1 cellular context compared by ENCODE assay signal in the genomic region with DNA sequence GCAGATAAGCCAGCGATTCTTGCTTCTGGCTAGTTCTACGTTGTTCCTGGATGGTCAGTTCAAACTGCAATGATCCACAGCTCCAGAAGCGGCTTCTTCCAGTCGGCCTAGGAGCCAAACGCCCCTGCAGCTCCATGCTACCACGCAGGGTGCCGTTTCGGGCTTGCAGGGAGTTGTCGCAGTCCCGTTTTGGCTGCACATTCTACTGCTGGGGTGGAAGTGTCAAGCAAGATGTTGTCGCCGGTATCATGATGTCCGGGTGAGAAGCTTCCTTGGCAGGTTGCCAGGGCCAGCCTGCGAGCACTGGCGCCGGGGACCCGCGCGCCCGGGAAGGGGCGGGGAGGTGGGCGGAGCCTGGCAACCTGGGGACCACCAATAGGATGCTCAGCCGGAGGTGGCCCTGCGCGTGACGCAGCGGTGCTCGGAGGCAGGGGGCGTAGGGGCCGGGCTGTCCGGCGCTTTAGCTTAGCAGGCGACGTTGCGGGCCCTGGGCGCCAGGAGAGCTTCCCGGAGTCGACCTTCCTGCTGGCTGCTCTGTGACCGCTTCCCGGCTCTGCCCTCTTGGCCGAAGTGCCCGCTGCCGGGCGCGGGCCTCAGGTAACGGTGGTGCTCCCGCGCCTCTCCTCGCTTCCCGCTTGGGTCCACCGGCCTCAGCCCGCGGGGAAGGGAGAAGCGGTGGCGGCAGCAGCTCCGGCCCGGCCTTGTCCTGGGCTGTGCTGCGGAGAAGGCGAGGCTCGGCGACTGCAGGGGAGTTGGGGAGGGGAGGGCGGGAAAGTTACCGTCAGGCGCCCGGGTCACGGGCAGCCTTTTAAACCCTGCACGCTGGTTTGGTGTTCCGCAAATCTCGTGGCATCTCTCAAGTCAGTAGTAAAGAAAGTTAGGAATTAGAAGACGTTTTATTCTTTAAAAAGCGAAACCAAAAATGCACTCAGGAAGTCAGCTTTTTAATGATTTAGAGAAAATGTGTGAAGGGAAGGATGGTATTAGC.
TF ChIP-seq lines count a peak whose summit lies in the region.

Gene SOAT1 (plus strand): TSS at position 458 of the 988 bp plus-strand sequence. CDS start 8,888 bp downstream, outside the sequence.

TF ChIP-seq in WTC11, 78 proteins besides CTCF, POLR2A, EP300 and RAD21 (continued from another document and continues in another):
- TF ChIP-seq, protein P1, sequence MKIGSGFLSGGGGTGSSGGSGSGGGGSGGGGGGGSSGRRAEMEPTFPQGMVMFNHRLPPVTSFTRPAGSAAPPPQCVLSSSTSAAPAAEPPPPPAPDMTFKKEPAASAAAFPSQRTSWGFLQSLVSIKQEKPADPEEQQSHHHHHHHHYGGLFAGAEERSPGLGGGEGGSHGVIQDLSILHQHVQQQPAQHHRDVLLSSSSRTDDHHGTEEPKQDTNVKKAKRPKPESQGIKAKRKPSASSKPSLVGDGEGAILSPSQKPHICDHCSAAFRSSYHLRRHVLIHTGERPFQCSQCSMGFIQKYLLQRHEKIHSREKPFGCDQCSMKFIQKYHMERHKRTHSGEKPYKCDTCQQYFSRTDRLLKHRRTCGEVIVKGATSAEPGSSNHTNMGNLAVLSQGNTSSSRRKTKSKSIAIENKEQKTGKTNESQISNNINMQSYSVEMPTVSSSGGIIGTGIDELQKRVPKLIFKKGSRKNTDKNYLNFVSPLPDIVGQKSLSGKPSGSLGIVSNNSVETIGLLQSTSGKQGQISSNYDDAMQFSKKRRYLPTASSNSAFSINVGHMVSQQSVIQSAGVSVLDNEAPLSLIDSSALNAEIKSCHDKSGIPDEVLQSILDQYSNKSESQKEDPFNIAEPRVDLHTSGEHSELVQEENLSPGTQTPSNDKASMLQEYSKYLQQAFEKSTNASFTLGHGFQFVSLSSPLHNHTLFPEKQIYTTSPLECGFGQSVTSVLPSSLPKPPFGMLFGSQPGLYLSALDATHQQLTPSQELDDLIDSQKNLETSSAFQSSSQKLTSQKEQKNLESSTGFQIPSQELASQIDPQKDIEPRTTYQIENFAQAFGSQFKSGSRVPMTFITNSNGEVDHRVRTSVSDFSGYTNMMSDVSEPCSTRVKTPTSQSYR (CRISPR knock-in tag; IDR thresholded peaks at IDR 0.05) = no peak
- no peak for TF ChIP-seq ATF3 (CRISPR knock-in tag; conservative IDR thresholded peaks at IDR 0.05)
- no peak for TF ChIP-seq ZNF138 (CRISPR knock-in tag; conservative IDR thresholded peaks at IDR 0.05)
- TF ChIP-seq USF1 (CRISPR knock-in tag; IDR thresholded peaks at IDR 0.05) = peak; percentile 54; the same call in 1 of the 2 replicates
- 0 out of 2 replicates have a peak, but pooled peaks have one; percentile 18 for TF ChIP-seq NFE2L1 (CRISPR knock-in tag; IDR thresholded peaks at IDR 0.05)
- TF ChIP-seq RELA (CRISPR knock-in tag; IDR thresholded peaks at IDR 0.05; ENCODE audit: borderline replicate concordance) = no peak
- TF ChIP-seq ZBTB21 (CRISPR knock-in tag; IDR thresholded peaks at IDR 0.05; ENCODE audit: borderline replicate concordance) = no peak
- no peak for TF ChIP-seq GRHL2 (CRISPR knock-in tag; IDR thresholded peaks at IDR 0.05; ENCODE audit: insufficient replicate concordance, severe bottlenecking)
- TF ChIP-seq, protein P2, sequence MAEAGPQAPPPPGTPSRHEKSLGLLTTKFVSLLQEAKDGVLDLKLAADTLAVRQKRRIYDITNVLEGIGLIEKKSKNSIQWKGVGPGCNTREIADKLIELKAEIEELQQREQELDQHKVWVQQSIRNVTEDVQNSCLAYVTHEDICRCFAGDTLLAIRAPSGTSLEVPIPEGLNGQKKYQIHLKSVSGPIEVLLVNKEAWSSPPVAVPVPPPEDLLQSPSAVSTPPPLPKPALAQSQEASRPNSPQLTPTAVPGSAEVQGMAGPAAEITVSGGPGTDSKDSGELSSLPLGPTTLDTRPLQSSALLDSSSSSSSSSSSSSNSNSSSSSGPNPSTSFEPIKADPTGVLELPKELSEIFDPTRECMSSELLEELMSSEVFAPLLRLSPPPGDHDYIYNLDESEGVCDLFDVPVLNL (CRISPR knock-in tag; IDR thresholded peaks at IDR 0.05; ENCODE audit: borderline replicate concordance, low read depth) = no peak
- TF ChIP-seq FOXP1 (CRISPR knock-in tag; IDR thresholded peaks at IDR 0.05; ENCODE audit: borderline replicate concordance) = no peak; the same call in 1 of the 2 replicates
- TF ChIP-seq NR2C2 (CRISPR knock-in tag; IDR thresholded peaks at IDR 0.05) = no peak
- TF ChIP-seq CREM (CRISPR knock-in tag; IDR thresholded peaks at IDR 0.05) = 0 out of 2 replicates have a peak, but pooled peaks have one; percentile 64
- TF ChIP-seq, protein P3, sequence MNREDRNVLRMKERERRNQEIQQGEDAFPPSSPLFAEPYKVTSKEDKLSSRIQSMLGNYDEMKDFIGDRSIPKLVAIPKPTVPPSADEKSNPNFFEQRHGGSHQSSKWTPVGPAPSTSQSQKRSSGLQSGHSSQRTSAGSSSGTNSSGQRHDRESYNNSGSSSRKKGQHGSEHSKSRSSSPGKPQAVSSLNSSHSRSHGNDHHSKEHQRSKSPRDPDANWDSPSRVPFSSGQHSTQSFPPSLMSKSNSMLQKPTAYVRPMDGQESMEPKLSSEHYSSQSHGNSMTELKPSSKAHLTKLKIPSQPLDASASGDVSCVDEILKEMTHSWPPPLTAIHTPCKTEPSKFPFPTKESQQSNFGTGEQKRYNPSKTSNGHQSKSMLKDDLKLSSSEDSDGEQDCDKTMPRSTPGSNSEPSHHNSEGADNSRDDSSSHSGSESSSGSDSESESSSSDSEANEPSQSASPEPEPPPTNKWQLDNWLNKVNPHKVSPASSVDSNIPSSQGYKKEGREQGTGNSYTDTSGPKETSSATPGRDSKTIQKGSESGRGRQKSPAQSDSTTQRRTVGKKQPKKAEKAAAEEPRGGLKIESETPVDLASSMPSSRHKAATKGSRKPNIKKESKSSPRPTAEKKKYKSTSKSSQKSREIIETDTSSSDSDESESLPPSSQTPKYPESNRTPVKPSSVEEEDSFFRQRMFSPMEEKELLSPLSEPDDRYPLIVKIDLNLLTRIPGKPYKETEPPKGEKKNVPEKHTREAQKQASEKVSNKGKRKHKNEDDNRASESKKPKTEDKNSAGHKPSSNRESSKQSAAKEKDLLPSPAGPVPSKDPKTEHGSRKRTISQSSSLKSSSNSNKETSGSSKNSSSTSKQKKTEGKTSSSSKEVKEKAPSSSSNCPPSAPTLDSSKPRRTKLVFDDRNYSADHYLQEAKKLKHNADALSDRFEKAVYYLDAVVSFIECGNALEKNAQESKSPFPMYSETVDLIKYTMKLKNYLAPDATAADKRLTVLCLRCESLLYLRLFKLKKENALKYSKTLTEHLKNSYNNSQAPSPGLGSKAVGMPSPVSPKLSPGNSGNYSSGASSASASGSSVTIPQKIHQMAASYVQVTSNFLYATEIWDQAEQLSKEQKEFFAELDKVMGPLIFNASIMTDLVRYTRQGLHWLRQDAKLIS (CRISPR knock-in tag; IDR thresholded peaks at IDR 0.05; ENCODE audit: borderline replicate concordance) = no peak
- TF ChIP-seq HMGA2 (CRISPR knock-in tag; IDR thresholded peaks at IDR 0.05) = no peak
- TF ChIP-seq FOXK1 (CRISPR knock-in tag; IDR thresholded peaks at IDR 0.05) = no peak
- TF ChIP-seq, protein P4, sequence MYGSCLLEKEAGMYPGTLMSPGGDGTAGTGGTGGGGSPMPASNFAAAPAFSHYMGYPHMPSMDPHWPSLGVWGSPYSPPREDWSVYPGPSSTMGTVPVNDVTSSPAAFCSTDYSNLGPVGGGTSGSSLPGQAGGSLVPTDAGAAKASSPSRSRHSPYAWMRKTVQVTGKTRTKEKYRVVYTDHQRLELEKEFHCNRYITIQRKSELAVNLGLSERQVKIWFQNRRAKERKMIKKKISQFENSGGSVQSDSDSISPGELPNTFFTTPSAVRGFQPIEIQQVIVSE (CRISPR knock-in tag; IDR thresholded peaks at IDR 0.05; ENCODE audit: borderline replicate concordance) = no peak
- no peak for TF ChIP-seq NFATC4 (CRISPR knock-in tag; IDR thresholded peaks at IDR 0.05)
- TF ChIP-seq, protein P5, sequence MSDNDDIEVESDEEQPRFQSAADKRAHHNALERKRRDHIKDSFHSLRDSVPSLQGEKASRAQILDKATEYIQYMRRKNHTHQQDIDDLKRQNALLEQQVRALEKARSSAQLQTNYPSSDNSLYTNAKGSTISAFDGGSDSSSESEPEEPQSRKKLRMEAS (CRISPR knock-in tag; IDR thresholded peaks at IDR 0.05) = 0 out of 2 replicates have a peak, but pooled peaks have one; percentile 53
- TF ChIP-seq, protein P6, sequence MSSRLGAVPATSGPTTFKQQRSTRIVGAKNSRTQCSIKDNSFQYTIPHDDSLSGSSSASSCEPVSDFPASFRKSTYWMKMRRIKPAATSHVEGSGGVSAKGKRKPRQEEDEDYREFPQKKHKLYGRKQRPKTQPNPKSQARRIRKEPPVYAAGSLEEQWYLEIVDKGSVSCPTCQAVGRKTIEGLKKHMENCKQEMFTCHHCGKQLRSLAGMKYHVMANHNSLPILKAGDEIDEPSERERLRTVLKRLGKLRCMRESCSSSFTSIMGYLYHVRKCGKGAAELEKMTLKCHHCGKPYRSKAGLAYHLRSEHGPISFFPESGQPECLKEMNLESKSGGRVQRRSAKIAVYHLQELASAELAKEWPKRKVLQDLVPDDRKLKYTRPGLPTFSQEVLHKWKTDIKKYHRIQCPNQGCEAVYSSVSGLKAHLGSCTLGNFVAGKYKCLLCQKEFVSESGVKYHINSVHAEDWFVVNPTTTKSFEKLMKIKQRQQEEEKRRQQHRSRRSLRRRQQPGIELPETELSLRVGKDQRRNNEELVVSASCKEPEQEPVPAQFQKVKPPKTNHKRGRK (CRISPR knock-in tag; IDR thresholded peaks at IDR 0.05; ENCODE audit: borderline replicate concordance) = no peak
- no peak for TF ChIP-seq ZNF671 (CRISPR knock-in tag; IDR thresholded peaks at IDR 0.05)
- no peak for TF ChIP-seq JAZF1 (CRISPR knock-in tag; IDR thresholded peaks at IDR 0.05)
- no peak for TF ChIP-seq PREB (CRISPR knock-in tag; IDR thresholded peaks at IDR 0.05; ENCODE audit: borderline replicate concordance)
- TF ChIP-seq, protein P7, sequence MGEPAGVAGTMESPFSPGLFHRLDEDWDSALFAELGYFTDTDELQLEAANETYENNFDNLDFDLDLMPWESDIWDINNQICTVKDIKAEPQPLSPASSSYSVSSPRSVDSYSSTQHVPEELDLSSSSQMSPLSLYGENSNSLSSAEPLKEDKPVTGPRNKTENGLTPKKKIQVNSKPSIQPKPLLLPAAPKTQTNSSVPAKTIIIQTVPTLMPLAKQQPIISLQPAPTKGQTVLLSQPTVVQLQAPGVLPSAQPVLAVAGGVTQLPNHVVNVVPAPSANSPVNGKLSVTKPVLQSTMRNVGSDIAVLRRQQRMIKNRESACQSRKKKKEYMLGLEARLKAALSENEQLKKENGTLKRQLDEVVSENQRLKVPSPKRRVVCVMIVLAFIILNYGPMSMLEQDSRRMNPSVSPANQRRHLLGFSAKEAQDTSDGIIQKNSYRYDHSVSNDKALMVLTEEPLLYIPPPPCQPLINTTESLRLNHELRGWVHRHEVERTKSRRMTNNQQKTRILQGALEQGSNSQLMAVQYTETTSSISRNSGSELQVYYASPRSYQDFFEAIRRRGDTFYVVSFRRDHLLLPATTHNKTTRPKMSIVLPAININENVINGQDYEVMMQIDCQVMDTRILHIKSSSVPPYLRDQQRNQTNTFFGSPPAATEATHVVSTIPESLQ (CRISPR knock-in tag; IDR thresholded peaks at IDR 0.05) = no peak
- TF ChIP-seq E2F1 (CRISPR knock-in tag; IDR thresholded peaks at IDR 0.05) = no peak
- no peak for TF ChIP-seq ZNF425 (CRISPR knock-in tag; conservative IDR thresholded peaks at IDR 0.05)
- TF ChIP-seq ESRRA (CRISPR knock-in tag; IDR thresholded peaks at IDR 0.05; ENCODE audit: borderline replicate concordance) = 0 out of 2 replicates have a peak, but pooled peaks have one; percentile 46
- no peak for TF ChIP-seq MLX (CRISPR knock-in tag; IDR thresholded peaks at IDR 0.05)
